In the genomic region with DNA sequence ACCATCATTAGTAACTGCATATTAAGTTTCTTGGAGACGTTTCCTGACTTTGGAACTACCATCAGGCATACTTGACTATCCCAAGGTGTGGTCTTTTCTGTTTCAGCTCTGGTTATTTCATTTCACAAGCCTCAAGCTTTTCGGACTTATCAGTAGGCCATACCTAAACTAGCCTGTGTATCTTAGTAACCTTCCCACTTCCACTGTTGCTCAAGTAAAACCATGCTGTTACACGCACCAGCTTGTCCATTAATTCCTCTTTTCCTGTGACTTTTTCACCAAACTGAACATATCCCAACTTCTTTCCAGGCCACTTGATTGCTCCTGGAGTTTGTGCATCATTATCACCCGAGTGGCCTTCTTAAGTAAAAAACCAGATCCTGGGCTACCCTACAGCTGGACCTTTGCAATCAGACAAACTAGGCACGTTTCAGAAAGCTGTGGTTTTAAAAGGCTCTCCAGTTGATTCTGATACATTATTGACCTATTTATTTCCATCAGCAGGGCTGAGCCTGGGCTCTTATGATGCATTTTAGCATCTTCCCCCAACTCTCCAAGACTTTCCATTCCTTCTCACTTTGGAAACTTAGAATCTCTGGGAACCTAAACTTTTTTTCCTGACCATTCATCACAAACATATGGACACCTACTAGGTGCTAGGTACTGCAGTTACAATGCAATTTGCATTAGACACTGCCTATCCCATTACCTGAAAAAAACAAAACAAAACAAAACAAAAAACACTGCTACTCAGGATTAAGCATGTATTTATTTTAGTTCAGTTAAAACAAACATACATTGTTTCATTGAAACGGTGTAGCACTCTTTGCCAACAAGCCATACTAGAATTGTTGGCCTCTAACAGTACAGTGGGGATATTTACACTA, we compare ENCODE assay signal across 11 cellular contexts. TPM values are rescaled to one million over a fixed set of nuclear protein-coding genes. Genes with fewer than 3 reads are reported as not detected.
DNase-seq lines count a peak whose midpoint lies in the region; ATAC-seq and TF ChIP-seq lines count a peak whose summit lies in the region.
"Had no signal": no experiment of that assay in that cellular context is flagged by ENCODE, and none has a peak within 500 bp of the region (broad histone marks: within the 10 kb centered on the region; RNA-seq: fewer than 3 reads in every experiment).

No MANE protein-coding gene starts in this region.

- peak; percentile 33 for ATAC-seq in activated CD4-positive, alpha-beta T cell treated with anti-CD3 and anti-CD28 coated beads for 36 hours
- ATAC-seq in Panc1 (peak; percentile 76), gastrocnemius medialis (peak; percentile 33 to 49), GM19395 (IDR thresholded peaks at IDR 0.05; ENCODE audit: unreplicated experiment) (no peak)

- intact Hi-C loops in activated CD4-positive, alpha-beta T cell treated with anti-CD3 and anti-CD28 coated beads for 36 hours (cut with DNase I, micrococcal nuclease): no loop called here
- intact Hi-C loops in Panc1 (cut with micrococcal nuclease; ENCODE audit: unreplicated experiment) (no loop called here), gastrocnemius medialis (cut with DNase I; ENCODE audit: low total_unique reads) (no loop called here)

- no peak overlapping the region for H3K4me3 ChIP-seq in Panc1 (ENCODE audit: low read depth in 2 of 2, low read length in 2 of 2)
- H3K4me3 ChIP-seq in fibroblast of mammary gland (ENCODE audit: control insufficient read depth, low read depth, low read length): no peak overlapping the region
- H3K4me3 ChIP-seq in gastrocnemius medialis: no peak overlapping the region
- no peak overlapping the region for H3K4me3 ChIP-seq in MG63

- no peak for TF ChIP-seq POLR2A in gastrocnemius medialis (IDR thresholded peaks at IDR 0.05)

- H3K36me3 ChIP-seq in Panc1 (ENCODE audit: control insufficient read depth, insufficient read depth, low read length) (peaks cover 36% of the 10 kb centered on the region), gastrocnemius medialis (peaks cover 12 to 36% of the 10 kb centered on the region in 2 donors), MG63 (peaks cover 37% of the 10 kb centered on the region)

- H3K36me3 Mint-ChIP-seq in activated CD4-positive, alpha-beta T cell treated with anti-CD3 and anti-CD28 coated beads for 36 hours (ENCODE audit: low read depth): peaks cover 40% of the 10 kb centered on the region

- peaks cover 26% of the 10 kb centered on the region for H3K4me1 Mint-ChIP-seq in activated CD4-positive, alpha-beta T cell treated with anti-CD3 and anti-CD28 coated beads for 36 hours

- in situ Hi-C loops in Panc1 (cut with HindIII; ENCODE audit: low pct_unique_long_range_greater_than_20kb, low sequenced_read_pairs) (no loop called here), gastrocnemius medialis (cut with MboI; ENCODE audit: low sequenced_read_pairs in 4 of 4) (loop anchor here in 3 of 4 donors (10.0 to 25.0 kb wide), 3 partner anchors 305 to 567 kb away; partner anchors contain the start of gene SCAF11 (in 1 of the 3))

- H3K9me3 ChIP-seq in Panc1 (ENCODE audit: control insufficient read depth, insufficient read depth, low read depth, low read length): no peaks in the 10 kb centered on the region
- no peaks in the 10 kb centered on the region for H3K9me3 ChIP-seq in gastrocnemius medialis
- H3K9me3 ChIP-seq in MG63: no peaks in the 10 kb centered on the region

- TF ChIP-seq CTCF in Panc1 (IDR thresholded peaks at IDR 0.05): no peak
- TF ChIP-seq CTCF in fibroblast of mammary gland (conservative IDR thresholded peaks at IDR 0.05; ENCODE audit: control insufficient read depth, insufficient read depth, low read depth, low read length): no peak
- TF ChIP-seq CTCF in gastrocnemius medialis (IDR thresholded peaks at IDR 0.05 in 4 of 5, conservative IDR thresholded peaks at IDR 0.05 in 1 of 5): no peak

- no peak overlapping the region for H3K4me3 Mint-ChIP-seq in activated CD4-positive, alpha-beta T cell treated with anti-CD3 and anti-CD28 coated beads for 36 hours

- no TSS peak for BruUV-seq in Panc1 (replicated peaks; lab: Mats Ljungman, UMichigan)

- H3K27me3 Mint-ChIP-seq in activated CD4-positive, alpha-beta T cell treated with anti-CD3 and anti-CD28 coated beads for 36 hours: no peaks in the 10 kb centered on the region

- peaks cover 54% of the 10 kb centered on the region for H3K4me1 ChIP-seq in Panc1 (ENCODE audit: control insufficient read depth, insufficient read depth, low read length)
- peaks cover 17 to 26% of the 10 kb centered on the region in 2 donors for H3K4me1 ChIP-seq in gastrocnemius medialis

- no peaks in the 10 kb centered on the region for H3K9me3 Mint-ChIP-seq in activated CD4-positive, alpha-beta T cell treated with anti-CD3 and anti-CD28 coated beads for 36 hours (ENCODE audit: low read depth)

- H3K27me3 ChIP-seq in Panc1 (ENCODE audit: control insufficient read depth, insufficient read depth, low read length): no peaks in the 10 kb centered on the region
- H3K27me3 ChIP-seq in gastrocnemius medialis: no peaks in the 10 kb centered on the region
- H3K27me3 ChIP-seq in MG63: 0 out of 2 replicates have a peak, but pooled peaks cover 2% of the 10 kb centered on the region

- CTCF ChIA-PET in activated CD4-positive, alpha-beta T cell treated with anti-CD3 and anti-CD28 coated beads for 36 hours (lab: Charles Lee): interaction anchor here (0.5 to 1.3 kb wide), 5 partner anchors 10 to 317 kb away, joined by 3 to 5 read pairs (median 3); no protein-coding TSS in a partner anchor
- CTCF ChIA-PET in Panc1 (lab: Charles Lee): interaction anchor here (0.5 to 0.6 kb wide), 2 partner anchors 255 to 728 kb away, joined by 9 to 15 read pairs; no protein-coding TSS in a partner anchor

- DNase-seq in activated CD4-positive, alpha-beta T cell treated with anti-CD3 and anti-CD28 coated beads for 36 hours: no peak
- DNase-seq in activated CD4-positive, alpha-beta T cell treated with anti-CD3 and anti-CD28 coated beads, Interleukin-2, amount 50 U/mL, for 4 hours: no peak
- DNase-seq in Panc1 (ENCODE audit: low read depth, low spot score) (no peak), fibroblast of mammary gland (ENCODE audit: low read depth) (peak; percentile 90), gastrocnemius medialis (no peak), MG63 (no peak), putamen (ENCODE audit: low spot score) (no peak)
- DNase-seq: NCI-H446; stimulated activated CD4-positive, alpha-beta T cell treated with anti-CD3 and anti-CD28 coated beads, Interleukin-2, amount 100 ng/mL, for 48 hours had no signal

- POLR2A ChIA-PET in activated CD4-positive, alpha-beta T cell treated with anti-CD3 and anti-CD28 coated beads for 36 hours (lab: Charles Lee): interaction anchor here (1.3 kb wide), 1 partner anchor 13 kb away, joined by 6 read pairs; no protein-coding TSS in a partner anchor
- POLR2A ChIA-PET in Panc1 (lab: Charles Lee): no interaction called here

- peak overlapping the region; percentile 17 for H3K27ac Mint-ChIP-seq in activated CD4-positive, alpha-beta T cell treated with anti-CD3 and anti-CD28 coated beads for 36 hours

- peak overlapping the region; percentile 48 for H3K27ac ChIP-seq in Panc1 (ENCODE audit: low read length)
- H3K27ac ChIP-seq in gastrocnemius medialis: peak overlapping the region; percentile 47 to 69 (median 54)
- H3K27ac ChIP-seq: C4-2B had no signal

RNA-seq across cellular contexts. Expression of gene SLC38A2, which starts 14.9 kb away (rescaled TPM):
- 100 to 1,000 TPM; 211 to 296 TPM for total RNA-seq in activated CD4-positive, alpha-beta T cell treated with anti-CD3 and anti-CD28 coated beads for 36 hours
- total RNA-seq in Panc1 (2021; ENCODE audit: unreplicated experiment): 341 TPM
- polyA plus RNA-seq in Panc1 (2012; ENCODE audit: insufficient read length): 122 TPM
- 100 to 1,000 TPM; 260 to 853 (median 400) TPM for total RNA-seq in gastrocnemius medialis
- 331 and 535 TPM in 2 replicates for total RNA-seq in MG63 (2014; rRNA removed; shearing (Covaris generic); ENCODE audit: low replicate concordance)
